8 cellular contexts compared by ENCODE assay signal in genomic region chr12:99619389-99620158, GRCh38. TPM values are rescaled to one million over a fixed set of nuclear protein-coding genes. Genes with fewer than 3 reads are reported as not detected.
DNase-seq lines count a peak whose midpoint lies in the region; ATAC-seq, FAIRE-seq and TF ChIP-seq lines count a peak whose summit lies in the region.

No MANE protein-coding gene starts in this region.

- no peak overlapping the region for H3K4me2 ChIP-seq in keratinocyte (ENCODE audit: control insufficient read depth, extremely low read depth, insufficient read depth, low read depth, low read length)

- no peaks in the 10 kb centered on the region for H3K36me3 ChIP-seq in keratinocyte (ENCODE audit: control insufficient read depth in 2 of 2, extremely low read depth in 1 of 2, insufficient read depth in 2 of 2, low read length in 2 of 2)

- dilution Hi-C loops in keratinocyte (cut with MboI; ENCODE audit: extremely low pct_ligation_motif_present, low sequenced_read_pairs), result no loop called here

- TF ChIP-seq CTCF in keratinocyte (optimal IDR thresholded peaks at IDR 0.05 in 1 of 3, IDR thresholded peaks at IDR 0.05 in 1 of 3, conservative IDR thresholded peaks at IDR 0.05 in 1 of 3; ENCODE audit: extremely low read depth in 1 of 3, insufficient read depth in 2 of 3, low read length in 3 of 3), result peak; percentile 70 to 77 (median 76)
- TF ChIP-seq CTCF in omental fat pad (IDR thresholded peaks at IDR 0.05), result no peak

- FAIRE-seq in keratinocyte (lab: Jason Lieb, UNC), result no peak

- H3K27ac ChIP-seq in keratinocyte (ENCODE audit: control insufficient read depth, insufficient read depth, low read length), result no peak overlapping the region

- ATAC-seq in GM19395 (IDR thresholded peaks at IDR 0.05; ENCODE audit: unreplicated experiment) (peak; percentile 95), HG03175 (IDR thresholded peaks at IDR 0.05; ENCODE audit: unreplicated experiment) (peak; percentile 91), omental fat pad (ENCODE audit: low FRiP score) (no peak)

- no peak overlapping the region for H3K4me3 ChIP-seq in keratinocyte (ENCODE audit: control insufficient read depth in 2 of 3, extremely low read depth in 1 of 3, insufficient read depth in 2 of 3, low read depth in 1 of 3, low read length in 3 of 3)

- no peaks in the 10 kb centered on the region for H3K9me1 ChIP-seq in keratinocyte (ENCODE audit: control insufficient read depth, extremely low read depth, insufficient read depth, low read length)

- no peaks in the 10 kb centered on the region for H3K27me3 ChIP-seq in keratinocyte (ENCODE audit: control insufficient read depth, extremely low read depth, insufficient read depth, low read length)

- H2AFZ ChIP-seq in keratinocyte (ENCODE audit: control insufficient read depth, low read length), result no peak overlapping the region

- H3K9ac ChIP-seq in keratinocyte (ENCODE audit: control insufficient read depth, extremely low read depth, insufficient read depth, low read length), result no peak overlapping the region

- H4K20me1 ChIP-seq in keratinocyte (ENCODE audit: control insufficient read depth, extremely low read depth, insufficient read depth, low read length), result no peaks in the 10 kb centered on the region

- H3K79me2 ChIP-seq in keratinocyte (ENCODE audit: control insufficient read depth, insufficient read depth, low read length), result no peaks in the 10 kb centered on the region

- DNase-seq in NCI-H1105 treated with DMSO at 0.1 percent for 48 hours (lab: John Stamatoyannopoulos, UW) (peak; percentile 22), NCI-H1105 (lab: John Stamatoyannopoulos, UW) (no peak), RPMI8226 (peak; percentile 31), keratinocyte (ENCODE audit: low read depth, low spot score) (no peak), NK-92 (lab: John Stamatoyannopoulos, UW; ENCODE audit: unreplicated experiment) (no peak), omental fat pad (ENCODE audit: low spot score) (no peak)

- peaks cover 6% of the 10 kb centered on the region for H3K9me3 ChIP-seq in keratinocyte (ENCODE audit: control insufficient read depth, low read depth, low read length)

- no peaks in the 10 kb centered on the region for H3K4me1 ChIP-seq in keratinocyte (ENCODE audit: control insufficient read depth, extremely low read depth, insufficient read depth, low read length)

RNA-seq across cellular contexts. Expression of gene GARIN6, which starts 28.0 kb away (rescaled TPM):
- not detected in 3 replicates for polyA plus RNA-seq in keratinocyte
- not detected for polyA plus RNA-seq in keratinocyte (2011; ENCODE audit: low read depth)
- polyA plus RNA-seq in keratinocyte (2011; cell fraction: cytosol; rRNA removed), result not detected in 2 replicates
- polyA plus RNA-seq in keratinocyte (2011; cell fraction: nucleus; rRNA removed), result not detected in 2 replicates
- not detected in 2 replicates for polyA plus RNA-seq in keratinocyte (2012; ENCODE audit: low replicate concordance)
- polyA minus RNA-seq in keratinocyte, result not detected in 3 replicates
- not detected for polyA minus RNA-seq in keratinocyte (2011; cell fraction: cytosol; rRNA and poly(A)+ RNA removed)
- not detected in 2 replicates for polyA minus RNA-seq in keratinocyte (2011; cell fraction: nucleus; rRNA and poly(A)+ RNA removed)
- not detected for total RNA-seq in omental fat pad

Comparison
In these comparisons a context has a peak if more than half of its experiments do, and no peak if none do; other contexts are left out.
1. DNase-seq: peak in NCI-H1105 treated with DMSO at 0.1 percent for 48 hours (single experiment) and RPMI8226 (single experiment); none in NCI-H1105 (single experiment), keratinocyte (single experiment), NK-92 (single experiment) and omental fat pad (single experiment).
2. CTCF ChIP-seq: peak in keratinocyte (3 of 3); none in omental fat pad (0 of 3).